ENCODE assay signal across 31 cellular contexts in genomic region chr16:30413116-30413806, GRCh38. TPM values are rescaled to one million over a fixed set of nuclear protein-coding genes. Genes with fewer than 3 reads are reported as not detected.
DNase-seq lines count a peak whose midpoint lies in the region; ATAC-seq, FAIRE-seq and TF ChIP-seq lines count a peak whose summit lies in the region.
"Had no signal": no experiment of that assay in that cellular context is flagged by ENCODE, and none has a peak within 500 bp of the region (broad histone marks: within the 10 kb centered on the region; RNA-seq: fewer than 3 reads in every experiment).

No MANE protein-coding gene starts in this region.

- no peak for FAIRE-seq in H1 (lab: Jason Lieb, UNC)

- H3K18ac ChIP-seq in H1 (ENCODE audit: extremely low read depth, low read length) (no peak overlapping the region), mesenchymal stem cell (ENCODE audit: low read depth in 1 of 2, low read length in 2 of 2) (no peak overlapping the region)

- H3K36me3 Mint-ChIP-seq in activated CD4-positive, alpha-beta T cell treated with anti-CD3 and anti-CD28 coated beads for 36 hours (ENCODE audit: low read depth) = peaks cover 20% of the 10 kb centered on the region

- peak overlapping the region; percentile 20 for H3K27ac Mint-ChIP-seq in activated CD4-positive, alpha-beta T cell treated with anti-CD3 and anti-CD28 coated beads for 36 hours
- H3K27ac Mint-ChIP-seq: IgD-negative memory B cell had no signal

- H3K4me1 ChIP-seq in HEK293 (ENCODE audit: control insufficient read depth, insufficient read depth, low read length) (peaks cover 10% of the 10 kb centered on the region), H1 (replicated peaks in 1 of 4; ENCODE audit: control insufficient read depth in 3 of 4, insufficient read depth in 4 of 4, low read length in 3 of 4) (peaks cover 0 to 7% (median 2%) of the 10 kb centered on the region in 4 experiments; a peak in 6 of 7 replicates), mesenchymal stem cell (ENCODE audit: control insufficient read depth, insufficient read depth, low read depth, low read length) (peaks cover 28% of the 10 kb centered on the region)

- H3K4ac ChIP-seq in H1 (replicated peaks; ENCODE audit: insufficient read length, low read depth, low read length) (no peak overlapping the region), mesenchymal stem cell (ENCODE audit: low read depth in 1 of 2, low read length in 2 of 2) (no peak overlapping the region)

- no peak overlapping the region for H2BK20ac ChIP-seq in H1 (ENCODE audit: low read length)

- H3K9me3 ChIP-seq in HEK293 (ENCODE audit: control insufficient read depth, insufficient read depth, low read depth, low read length) = no peaks in the 10 kb centered on the region
- H3K9me3 ChIP-seq in H1 (ENCODE audit: insufficient read depth in 2 of 2, low read depth in 1 of 2, low read length in 1 of 2) = no peaks in the 10 kb centered on the region
- H3K9me3 ChIP-seq in mesenchymal stem cell (ENCODE audit: control insufficient read depth, low read length) = no peaks in the 10 kb centered on the region
- H3K9me3 ChIP-seq: Caco-2, upper lobe of left lung had no signal

- no peak overlapping the region for H3K56ac ChIP-seq in H1 (replicated peaks; ENCODE audit: insufficient read length, low read depth, low read length)

- H3K27me3 ChIP-seq in H1 (replicated peaks in 1 of 4; ENCODE audit: control insufficient read depth in 3 of 4, extremely low read depth in 1 of 4, insufficient read depth in 3 of 4, low read length in 3 of 4) (no peaks in the 10 kb centered on the region), mesenchymal stem cell (ENCODE audit: control insufficient read depth in 1 of 2, insufficient read depth in 1 of 2, low read length in 2 of 2) (no peaks in the 10 kb centered on the region)
- H3K27me3 ChIP-seq: upper lobe of left lung had no signal

- H4K8ac ChIP-seq in H1 (ENCODE audit: extremely low read depth, insufficient read depth, low read length) = peak overlapping the region; percentile 40; the same call in 1 of the 2 replicates
- no peak overlapping the region for H4K8ac ChIP-seq in mesenchymal stem cell (ENCODE audit: low read length)

- H3K23me2 ChIP-seq in H1 (ENCODE audit: low read depth, low read length) = peaks cover 1% of the 10 kb centered on the region; the same call in 1 of the 2 replicates

- H2BK5ac ChIP-seq in H1 (ENCODE audit: low read depth, low read length) (no peak overlapping the region), mesenchymal stem cell (ENCODE audit: low read depth, low read length, poor library complexity, severe bottlenecking) (no peak overlapping the region)

- H3K23ac ChIP-seq in H1 (ENCODE audit: insufficient read length) (no peak overlapping the region), mesenchymal stem cell (ENCODE audit: low read length in 2 of 2) (no peak overlapping the region)

- H4K20me1 ChIP-seq in H1 (replicated peaks in 1 of 2; ENCODE audit: control insufficient read depth in 1 of 2, insufficient read depth in 2 of 2, low read length in 2 of 2) = peaks cover 2 to 18% of the 10 kb centered on the region in 2 experiments

- H2AK5ac ChIP-seq in H1 (ENCODE audit: low read depth, low read length) = no peak overlapping the region
- peak overlapping the region; percentile 91 for H2AK5ac ChIP-seq in mesenchymal stem cell (ENCODE audit: low read length, severe bottlenecking)

- H3K9ac ChIP-seq in H1 (replicated peaks in 1 of 4; ENCODE audit: extremely low read depth in 1 of 4, low read depth in 3 of 4, low read length in 3 of 4) = no peak overlapping the region
- peak overlapping the region; percentile 69 for H3K9ac ChIP-seq in mesenchymal stem cell (ENCODE audit: low read length)

- H3K27ac ChIP-seq in HEK293 (ENCODE audit: extremely low read depth, low read depth, low read length) (no peak overlapping the region), H1 (ENCODE audit: low read depth, low read length) (no peak overlapping the region), mesenchymal stem cell (ENCODE audit: low read length, poor library complexity, severe bottlenecking) (peak overlapping the region; percentile 44)
- H3K27ac ChIP-seq: HL-60, upper lobe of left lung had no signal

- H3K4me3 ChIP-seq in HEK293 (ENCODE audit: low read depth, low read length) (no peak overlapping the region), H1 (ENCODE audit: extremely low read depth in 1 of 4, insufficient read depth in 2 of 4, low read depth in 3 of 4, low read length in 4 of 4) (no peak overlapping the region), mesenchymal stem cell (ENCODE audit: insufficient read depth in 1 of 2, low read depth in 1 of 2, low read length in 2 of 2) (no peak overlapping the region)
- H3K4me3 ChIP-seq: upper lobe of left lung had no signal

- intact Hi-C loops in activated CD4-positive, alpha-beta T cell treated with anti-CD3 and anti-CD28 coated beads for 36 hours (cut with DNase I, micrococcal nuclease) = no loop called here

- no peak for TF ChIP-seq EP300 in H1 (IDR thresholded peaks at IDR 0.05; ENCODE audit: borderline replicate concordance in 1 of 2, low read depth in 2 of 2, low read length in 2 of 2)

- no peak overlapping the region for H3K14ac ChIP-seq in H1 (ENCODE audit: insufficient read length)
- H3K14ac ChIP-seq in mesenchymal stem cell (ENCODE audit: low read length in 2 of 2) = no peak overlapping the region

- H3K79me1 ChIP-seq in H1 (ENCODE audit: low read depth, low read length) (peaks cover 5% of the 10 kb centered on the region; the same call in 1 of the 2 replicates), mesenchymal stem cell (replicated peaks; ENCODE audit: low read length, poor library complexity, severe bottlenecking) (peaks cover 26% of the 10 kb centered on the region)

- H3K4me2 ChIP-seq in H1 (ENCODE audit: insufficient read depth in 1 of 2, low read depth in 2 of 2, low read length in 2 of 2) = no peak overlapping the region
- no peak overlapping the region for H3K4me2 ChIP-seq in mesenchymal stem cell (ENCODE audit: low read length, poor library complexity, severe bottlenecking)

- no peak overlapping the region for H3K4me3 Mint-ChIP-seq in activated CD4-positive, alpha-beta T cell treated with anti-CD3 and anti-CD28 coated beads for 36 hours
- H3K4me3 Mint-ChIP-seq: central memory CD8-positive, alpha-beta T cell; naive thymus-derived CD4-positive, alpha-beta T cell; T-helper 1 cell treated with Interleukin-12 subunit alpha and Interleukin-12 subunit beta and Interleukin-4 antibody, amounts not matched to agents 30 μg/mL and 1 μg/mL, for 36 hours had no signal

- no peak for DNase-seq in activated CD4-positive, alpha-beta T cell treated with anti-CD3 and anti-CD28 coated beads for 36 hours
- no peak for DNase-seq in activated CD4-positive, alpha-beta T cell treated with anti-CD3 and anti-CD28 coated beads for 4 hours
- no peak for DNase-seq in H1 (ENCODE audit: low read depth in 1 of 2, low spot score in 2 of 2)
- no peak for DNase-seq in mesenchymal stem cell
- no peak for DNase-seq in GDM1 (lab: John Stamatoyannopoulos, UW)
- no peak for DNase-seq in DMS79 treated with DMSO at 0.1 percent for 48 hours (lab: John Stamatoyannopoulos, UW)
- DNase-seq: activated CD4-positive, alpha-beta T cell treated with anti-CD3 and anti-CD28 coated beads, Interleukin-2, amount 50 U/mL, for 1 hour; activated naive CD4-positive, alpha-beta T cell; anterior cingulate cortex; Caco-2; erythroblast; foreskin melanocyte; mesendoderm; naive thymus-derived CD4-positive, alpha-beta T cell; NCI-H1436; NCI-H510A; NK-92 treated with Interleukin-12 subunit alpha and Interleukin-12 subunit beta, amount 100 ng/mL, for 24 hours; occipital lobe; stimulated activated CD4-positive, alpha-beta T cell treated with anti-CD3 and anti-CD28 coated beads, Interleukin-15, amount 100 ng/mL, for 24 hours; upper lobe of left lung had no signal

- H4K91ac ChIP-seq in H1 (replicated peaks; ENCODE audit: insufficient read length, low read length) = no peak overlapping the region
- H4K91ac ChIP-seq in mesenchymal stem cell (ENCODE audit: low read length) = no peak overlapping the region

- peaks cover 44% of the 10 kb centered on the region for H3K4me1 Mint-ChIP-seq in activated CD4-positive, alpha-beta T cell treated with anti-CD3 and anti-CD28 coated beads for 36 hours

- no peaks in the 10 kb centered on the region for H3K27me3 Mint-ChIP-seq in activated CD4-positive, alpha-beta T cell treated with anti-CD3 and anti-CD28 coated beads for 36 hours
- H3K27me3 Mint-ChIP-seq: central memory CD8-positive, alpha-beta T cell; IgD-negative memory B cell; naive thymus-derived CD4-positive, alpha-beta T cell had no signal

- no peak for TF ChIP-seq CTCF in HEK293 (tag by site-specific recombination; IDR thresholded peaks at IDR 0.05)
- TF ChIP-seq CTCF in H1 (IDR thresholded peaks at IDR 0.05; ENCODE audit: control extremely low read depth in 1 of 3, insufficient read depth in 1 of 3, low read depth in 1 of 3, low read length in 3 of 3) = no peak

- ATAC-seq in activated CD4-positive, alpha-beta T cell treated with anti-CD3 and anti-CD28 coated beads for 36 hours = no peak
- no peak for ATAC-seq in GM18907 (IDR thresholded peaks at IDR 0.05; ENCODE audit: unreplicated experiment)
- ATAC-seq: naive thymus-derived CD4-positive, alpha-beta T cell; sciatic nerve had no signal

- CTCF ChIA-PET in activated CD4-positive, alpha-beta T cell treated with anti-CD3 and anti-CD28 coated beads for 36 hours (lab: Charles Lee) = interaction anchor here (1.2 kb wide), 1 partner anchor 197 kb away, joined by 3 read pairs; the partner anchor contains the start of gene ZNF689
- CTCF ChIA-PET in HEK293 (lab: Yijun Ruan, JAX) (interaction anchor here (0.6 to 1.0 kb wide), 3 partner anchors 194 to 401 kb away, joined by 3 read pairs; no protein-coding TSS in a partner anchor), H1 (lab: Charles Lee; ENCODE audit: partially characterized antibody) (interaction anchor here (1.1 to 1.7 kb wide), 3 partner anchors 17 to 122 kb away, joined by 3 to 6 read pairs (median 4); partner anchors contain the start of gene DCTPP1)

- H2BK120ac ChIP-seq in H1 (replicated peaks; ENCODE audit: low read depth, low read length) (no peak overlapping the region), mesenchymal stem cell (ENCODE audit: low read depth, low read length) (no peak overlapping the region)

- peaks cover 0 to 4% of the 10 kb centered on the region in 2 experiments; a peak in 2 of 4 replicates for H3K79me2 ChIP-seq in H1 (ENCODE audit: control insufficient read depth in 1 of 2, insufficient read depth in 2 of 2, low read length in 2 of 2)

- no peaks in the 10 kb centered on the region for H3K9me3 Mint-ChIP-seq in activated CD4-positive, alpha-beta T cell treated with anti-CD3 and anti-CD28 coated beads for 36 hours (ENCODE audit: low read depth)
- H3K9me3 Mint-ChIP-seq: central memory CD8-positive, alpha-beta T cell; IgD-negative memory B cell; naive thymus-derived CD4-positive, alpha-beta T cell; T-helper 1 cell treated with Interleukin-12 subunit alpha and Interleukin-12 subunit beta and Interleukin-4 antibody, amounts not matched to agents 30 μg/mL and 1 μg/mL, for 36 hours had no signal

- H4K5ac ChIP-seq in H1 (ENCODE audit: insufficient read length, low read depth, low read length) = no peak overlapping the region

- TF ChIP-seq RAD21 in H1 (IDR thresholded peaks at IDR 0.05 in 1 of 2, conservative IDR thresholded peaks at IDR 0.05 in 1 of 2; ENCODE audit: low read depth in 2 of 2, low read length in 2 of 2) = no peak

- peaks cover 17 to 80% of the 10 kb centered on the region in 2 experiments; a peak in 2 of 3 replicates for H3K36me3 ChIP-seq in HEK293 (ENCODE audit: control insufficient read depth in 2 of 2, insufficient read depth in 1 of 2, low read length in 2 of 2)
- H3K36me3 ChIP-seq in H1 (ENCODE audit: control insufficient read depth in 2 of 4, insufficient read depth in 4 of 4, low read length in 3 of 4) = peaks cover 0 to 11% (median 4%) of the 10 kb centered on the region in 4 experiments; a peak in 7 of 8 replicates
- peaks cover 29 to 46% of the 10 kb centered on the region in 2 experiments for H3K36me3 ChIP-seq in mesenchymal stem cell (ENCODE audit: control insufficient read depth in 1 of 2, insufficient read depth in 2 of 2, low read depth in 1 of 2, low read length in 2 of 2)

- no peak for TF ChIP-seq POLR2A in H1 (IDR thresholded peaks at IDR 0.05; ENCODE audit: control extremely low read depth in 1 of 2, low read depth in 2 of 2, low read length in 2 of 2)

- H2BK15ac ChIP-seq in H1 (ENCODE audit: low read length) (no peak overlapping the region), mesenchymal stem cell (ENCODE audit: low read depth, poor library complexity, severe bottlenecking) (no peak overlapping the region)

- H2AFZ ChIP-seq in H1 (ENCODE audit: low read length) (no peak overlapping the region), mesenchymal stem cell (ENCODE audit: low read depth, low read length) (no peak overlapping the region)

- POLR2A ChIA-PET in activated CD4-positive, alpha-beta T cell treated with anti-CD3 and anti-CD28 coated beads for 36 hours (lab: Charles Lee) = no interaction called here
- POLR2A ChIA-PET in HEK293 (lab: Yijun Ruan, JAX) = no interaction called here
- POLR2A ChIA-PET in H1 (lab: Charles Lee; ENCODE audit: partially characterized antibody) = interaction anchor here (1.4 to 1.5 kb wide), 2 partner anchors 14 to 18 kb away, joined by 3 to 6 read pairs; partner anchors contain the start of gene ZNF48

- H2BK12ac ChIP-seq in H1 (ENCODE audit: low read depth, low read length) (no peak overlapping the region), mesenchymal stem cell (ENCODE audit: low read length in 2 of 2) (no peak overlapping the region)

- 92% methylated on average over 6 of the region's 6 CpGs; no CpG with 5 or more reads in 1 of the 2 experiments for WGBS in H1 (ENCODE audit: extremely low coverage in 1 of 2, insufficient coverage in 1 of 2, insufficient read length in 1 of 2, insufficient replicate concordance in 2 of 2, low coverage in 1 of 2, low lambda C conversion rate in 2 of 2, missing lambda C conversion rate in 1 of 2), 2 experiments
- WGBS in mesenchymal stem cell = 95% methylated on average over 5 of the region's 6 CpGs

RNA-seq across cellular contexts. Expression of gene ZNF771, which starts 5.9 kb away (rescaled TPM):
- total RNA-seq in activated CD4-positive, alpha-beta T cell treated with anti-CD3 and anti-CD28 coated beads for 36 hours = 1 to 10 TPM; 3.8 to 4.0 TPM
- 9.6 and 10.6 TPM in 2 replicates for total RNA-seq in H1 (2021; fragmentation: NEBNext Ultra II Directional; extraction: Animal tissue kit (Norgen Biotek cat#: 25700))
- polyA plus RNA-seq in H1 (2011; rRNA removed) = 15.7 and 20.2 TPM in 2 replicates
- polyA plus RNA-seq in H1 (2011; cell fraction: cytosol; rRNA removed) = 12.0 TPM
- 10.5 TPM for polyA plus RNA-seq in H1 (2011; cell fraction: nucleus; rRNA removed)
- polyA plus RNA-seq in H1 (2012, experiment 1 of 2) = 5.4 to 6.8 TPM (median 6.4 TPM) in 4 replicates
- 4.0 TPM for polyA plus RNA-seq in H1 (2012, experiment 2 of 2)
- polyA plus RNA-seq in H1 (2013, experiment 1 of 2) = 3.7 TPM
- polyA plus RNA-seq in H1 (2013, experiment 2 of 2) = 4.6 TPM
- polyA minus RNA-seq in H1 (2011; rRNA and poly(A)+ RNA removed) = 3.6 and 4.7 TPM in 2 replicates
- 7.8 TPM for polyA minus RNA-seq in H1 (2011; cell fraction: cytosol; rRNA and poly(A)+ RNA removed)
- polyA minus RNA-seq in H1 (2011; cell fraction: nucleus; rRNA and poly(A)+ RNA removed) = 11.8 TPM
- polyA plus RNA-seq in mesenchymal stem cell (2013, experiment 1 of 2) = 5.2 TPM
- polyA plus RNA-seq in mesenchymal stem cell (2013, experiment 2 of 2) = 4.6 TPM

RNA-seq across cellular contexts. Expression of gene DCTPP1, which starts 16.6 kb away (rescaled TPM):
- 100 to 1,000 TPM in 1 of 2 experiments, 10 to 100 TPM in 1; 89.3 to 102 TPM for total RNA-seq in activated CD4-positive, alpha-beta T cell treated with anti-CD3 and anti-CD28 coated beads for 36 hours
- total RNA-seq in H1 (2021; fragmentation: NEBNext Ultra II Directional; extraction: Animal tissue kit (Norgen Biotek cat#: 25700)) = 90.4 and 94.5 TPM in 2 replicates
- 103 and 105 TPM in 2 replicates for polyA plus RNA-seq in H1 (2011; rRNA removed)
- polyA plus RNA-seq in H1 (2011; cell fraction: cytosol; rRNA removed) = 108 TPM
- polyA plus RNA-seq in H1 (2011; cell fraction: nucleus; rRNA removed) = 51.4 TPM
- 74.8 to 99.2 TPM (median 95.4 TPM) in 4 replicates for polyA plus RNA-seq in H1 (2012, experiment 1 of 2)
- 172 TPM for polyA plus RNA-seq in H1 (2012, experiment 2 of 2)
- polyA plus RNA-seq in H1 (2013, experiment 1 of 2) = 61.2 TPM
- 60.1 TPM for polyA plus RNA-seq in H1 (2013, experiment 2 of 2)
- 27.2 and 45.3 TPM in 2 replicates for polyA minus RNA-seq in H1 (2011; rRNA and poly(A)+ RNA removed)
- polyA minus RNA-seq in H1 (2011; cell fraction: cytosol; rRNA and poly(A)+ RNA removed) = 37.7 TPM
- polyA minus RNA-seq in H1 (2011; cell fraction: nucleus; rRNA and poly(A)+ RNA removed) = 16.8 TPM
- polyA plus RNA-seq in mesenchymal stem cell (2013, experiment 1 of 2) = 15.9 TPM
- polyA plus RNA-seq in mesenchymal stem cell (2013, experiment 2 of 2) = 16.5 TPM

RNA-seq across cellular contexts. Expression of gene ZNF48, which starts 18.0 kb away (rescaled TPM):
- 10 to 100 TPM; 10.6 to 11.0 TPM for total RNA-seq in activated CD4-positive, alpha-beta T cell treated with anti-CD3 and anti-CD28 coated beads for 36 hours
- 40.6 and 41.2 TPM in 2 replicates for total RNA-seq in H1 (2021; fragmentation: NEBNext Ultra II Directional; extraction: Animal tissue kit (Norgen Biotek cat#: 25700))
- 30.4 and 39.6 TPM in 2 replicates for polyA plus RNA-seq in H1 (2011; rRNA removed)
- polyA plus RNA-seq in H1 (2011; cell fraction: cytosol; rRNA removed) = 27.3 TPM
- 30.8 TPM for polyA plus RNA-seq in H1 (2011; cell fraction: nucleus; rRNA removed)
- 30.8 to 36.4 TPM (median 33.0 TPM) in 4 replicates for polyA plus RNA-seq in H1 (2012, experiment 1 of 2)
- 36.2 TPM for polyA plus RNA-seq in H1 (2012, experiment 2 of 2)
- 19.0 TPM for polyA plus RNA-seq in H1 (2013, experiment 1 of 2)
- polyA plus RNA-seq in H1 (2013, experiment 2 of 2) = 18.2 TPM
- polyA minus RNA-seq in H1 (2011; rRNA and poly(A)+ RNA removed) = 23.0 and 24.8 TPM in 2 replicates
- 20.8 TPM for polyA minus RNA-seq in H1 (2011; cell fraction: cytosol; rRNA and poly(A)+ RNA removed)
- polyA minus RNA-seq in H1 (2011; cell fraction: nucleus; rRNA and poly(A)+ RNA removed) = 25.9 TPM
- 6.3 TPM for polyA plus RNA-seq in mesenchymal stem cell (2013, experiment 1 of 2)
- polyA plus RNA-seq in mesenchymal stem cell (2013, experiment 2 of 2) = 5.5 TPM

RNA-seq across cellular contexts. Expression of gene SEPTIN1, which starts 30.9 kb away (rescaled TPM):
- total RNA-seq in activated CD4-positive, alpha-beta T cell treated with anti-CD3 and anti-CD28 coated beads for 36 hours = 100 to 1,000 TPM; 155 to 159 TPM
- 0.84 and 1.4 TPM in 2 replicates for total RNA-seq in H1 (2021; fragmentation: NEBNext Ultra II Directional; extraction: Animal tissue kit (Norgen Biotek cat#: 25700))
- polyA plus RNA-seq in H1 (2011; rRNA removed) = 0.24 and 0.57 TPM in 2 replicates
- 0.70 TPM for polyA plus RNA-seq in H1 (2011; cell fraction: cytosol; rRNA removed)
- polyA plus RNA-seq in H1 (2011; cell fraction: nucleus; rRNA removed) = 0.83 TPM
- polyA plus RNA-seq in H1 (2012, experiment 1 of 2) = 1.1 to 2.7 TPM (median 1.3 TPM) in 4 replicates
- polyA plus RNA-seq in H1 (2012, experiment 2 of 2) = 0.73 TPM
- 1.5 TPM for polyA plus RNA-seq in H1 (2013, experiment 1 of 2)
- 1.5 TPM for polyA plus RNA-seq in H1 (2013, experiment 2 of 2)
- polyA minus RNA-seq in H1 (2011; rRNA and poly(A)+ RNA removed) = not detected in 2 replicates
- polyA minus RNA-seq in H1 (2011; cell fraction: cytosol; rRNA and poly(A)+ RNA removed) = not detected
- not detected for polyA minus RNA-seq in H1 (2011; cell fraction: nucleus; rRNA and poly(A)+ RNA removed)
- polyA plus RNA-seq in mesenchymal stem cell (2013, experiment 1 of 2) = 1.3 TPM
- polyA plus RNA-seq in mesenchymal stem cell (2013, experiment 2 of 2) = 1.3 TPM
- total RNA-seq: A172, Daoy, H4, SK-MEL-5 had no signal

RNA-seq across cellular contexts. Expression of gene SEPHS2, which starts 32.4 kb away (rescaled TPM):
- total RNA-seq in activated CD4-positive, alpha-beta T cell treated with anti-CD3 and anti-CD28 coated beads for 36 hours = 10 to 100 TPM; 37.8 to 56.0 TPM
- total RNA-seq in H1 (2021; fragmentation: NEBNext Ultra II Directional; extraction: Animal tissue kit (Norgen Biotek cat#: 25700)) = 61.8 and 62.0 TPM in 2 replicates
- 27.5 and 28.2 TPM in 2 replicates for polyA plus RNA-seq in H1 (2011; rRNA removed)
- 46.0 TPM for polyA plus RNA-seq in H1 (2011; cell fraction: cytosol; rRNA removed)
- polyA plus RNA-seq in H1 (2011; cell fraction: nucleus; rRNA removed) = 19.7 TPM
- 44.1 to 49.7 TPM (median 47.1 TPM) in 4 replicates for polyA plus RNA-seq in H1 (2012, experiment 1 of 2)
- 15.9 TPM for polyA plus RNA-seq in H1 (2012, experiment 2 of 2)
- 36.3 TPM for polyA plus RNA-seq in H1 (2013, experiment 1 of 2)
- polyA plus RNA-seq in H1 (2013, experiment 2 of 2) = 38.0 TPM
- polyA minus RNA-seq in H1 (2011; rRNA and poly(A)+ RNA removed) = 38.7 and 52.0 TPM in 2 replicates
- 18.6 TPM for polyA minus RNA-seq in H1 (2011; cell fraction: cytosol; rRNA and poly(A)+ RNA removed)
- 20.7 TPM for polyA minus RNA-seq in H1 (2011; cell fraction: nucleus; rRNA and poly(A)+ RNA removed)
- 35.7 TPM for polyA plus RNA-seq in mesenchymal stem cell (2013, experiment 1 of 2)
- polyA plus RNA-seq in mesenchymal stem cell (2013, experiment 2 of 2) = 36.5 TPM
